Comparison of ENCODE assay signal across 8 cellular contexts in the genomic region with DNA sequence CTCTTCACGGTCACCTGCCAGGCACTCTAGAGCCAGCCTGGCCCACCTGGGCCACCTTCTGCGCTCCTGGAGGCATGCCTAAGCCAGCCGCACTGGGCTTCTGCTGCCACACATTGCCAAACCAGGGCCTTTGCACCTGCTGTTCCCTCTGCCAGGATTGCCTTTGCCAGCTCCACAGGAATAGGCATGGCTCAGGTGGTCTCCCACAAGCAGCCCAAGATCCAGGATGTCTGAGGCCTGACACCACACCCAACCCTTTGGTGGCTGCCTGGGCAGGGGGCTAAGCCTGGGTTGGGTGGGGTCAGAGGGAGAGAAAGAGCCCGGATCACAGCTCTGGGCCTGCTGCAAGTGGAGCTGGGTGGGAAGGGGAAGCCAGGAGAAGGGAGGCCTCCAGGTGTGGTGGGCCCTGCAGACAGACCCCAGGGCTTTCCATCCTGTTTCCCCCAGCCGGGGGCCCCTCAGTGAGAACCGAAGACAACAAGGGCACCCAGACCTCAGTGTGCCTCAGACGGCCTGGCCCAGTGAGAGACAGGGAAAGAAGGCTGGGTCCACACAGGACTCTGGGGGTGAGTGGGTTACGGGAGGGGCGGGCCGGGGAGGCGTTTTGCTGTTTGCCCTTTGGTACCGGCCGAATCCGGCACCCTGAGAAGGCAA. TPM values are rescaled to one million over a fixed set of nuclear protein-coding genes. Genes with fewer than 3 reads are reported as not detected.
DNase-seq lines count a peak whose midpoint lies in the region; ATAC-seq, FAIRE-seq and TF ChIP-seq lines count a peak whose summit lies in the region.

No MANE protein-coding gene starts in this region.

- FAIRE-seq in HepG2 (lab: Jason Lieb, UNC), result no peak

- H3K4me3 ChIP-seq in Karpas-422 (ENCODE audit: low read length), result no peak overlapping the region; the same call in 1 of the 2 replicates
- H3K4me3 ChIP-seq in HepG2 (replicated peaks in 1 of 3; ENCODE audit: insufficient read depth in 1 of 3, low read depth in 2 of 3, low read length in 3 of 3), result peak overlapping the region in 2 of 3 experiments; percentile 35 to 64; a peak in 4 of 6 replicates

- TF ChIP-seq CTCF in CD14-positive monocyte (IDR thresholded peaks at IDR 0.05) (no peak), HepG2 (CRISPR knock-in tag; IDR thresholded peaks at IDR 0.05) (no peak)

- peaks cover 64% of the 10 kb centered on the region for H3K4me1 Mint-ChIP-seq in CD14-positive monocyte

- H3K27me3 ChIP-seq in Karpas-422 (ENCODE audit: low read length) (no peaks in the 10 kb centered on the region), HepG2 (ENCODE audit: control insufficient read depth in 1 of 2, insufficient read depth in 2 of 2, low read length in 2 of 2) (peaks cover 9 to 22% of the 10 kb centered on the region in 2 experiments; a peak in 3 of 5 replicates)

- no peak for TF ChIP-seq EP300 in HepG2 (IDR thresholded peaks at IDR 0.05; ENCODE audit: low read depth in 2 of 2, low read length in 2 of 2)
- TF ChIP-seq EP300 in HepG2 (CRISPR knock-in tag; IDR thresholded peaks at IDR 0.05; ENCODE audit: borderline replicate concordance), result no peak

- BruUV-seq in HepG2 (replicated peaks; lab: Mats Ljungman, UMichigan), result no TSS peak

- POLR2A ChIA-PET in HepG2 (lab: Yijun Ruan, JAX), result no interaction called here

- intact Hi-C loops in CD14-positive monocyte (cut with micrococcal nuclease) (no loop called here), HepG2 (cut with micrococcal nuclease; ENCODE audit: unreplicated experiment) (loop anchor here (5.0 kb wide), 1 partner anchor 56 kb away; no protein-coding TSS in a partner anchor)

- H3K27me3 Mint-ChIP-seq in CD14-positive monocyte (ENCODE audit: low read depth in 3 of 3), result peaks cover 4 to 8% (median 6%) of the 10 kb centered on the region in 3 donors

- H3K9ac ChIP-seq in Karpas-422 (ENCODE audit: low read length) (no peak overlapping the region), HepG2 (ENCODE audit: insufficient read depth, low read depth, low read length) (peak overlapping the region; percentile 48)

- H3K9me2 ChIP-seq in Karpas-422 (replicated peaks; ENCODE audit: insufficient read depth, low read length), result no peaks in the 10 kb centered on the region

- H3K9me3 ChIP-seq in Karpas-422 (ENCODE audit: low read length), result no peaks in the 10 kb centered on the region
- H3K9me3 ChIP-seq in HepG2 (ENCODE audit: low read length), result no peaks in the 10 kb centered on the region

- no peak for TF ChIP-seq RAD21 in HepG2 (CRISPR knock-in tag; IDR thresholded peaks at IDR 0.05)

- H3K36me3 ChIP-seq in Karpas-422 (ENCODE audit: insufficient read depth, low read length) (no peaks in the 10 kb centered on the region), HepG2 (replicated peaks in 1 of 2; ENCODE audit: control insufficient read depth in 1 of 2, insufficient read depth in 2 of 2, low read length in 2 of 2) (no peaks in the 10 kb centered on the region)

- ATAC-seq in GM21528 (IDR thresholded peaks at IDR 0.05; ENCODE audit: low FRiP score, unreplicated experiment), result peak; percentile 12
- peak; percentile 2; the same call in 2 of the 3 replicates for ATAC-seq in HepG2

- TF ChIP-seq POLR2A in HepG2 (IDR thresholded peaks at IDR 0.05; ENCODE audit: insufficient read depth in 1 of 2, low read depth in 2 of 2, low read length in 2 of 2), result no peak

- peak overlapping the region; percentile 30 to 42 for H3K4me3 Mint-ChIP-seq in CD14-positive monocyte

- H3K79me2 ChIP-seq in Karpas-422 (ENCODE audit: low read length) (no peaks in the 10 kb centered on the region), HepG2 (ENCODE audit: insufficient read depth, low read length) (no peaks in the 10 kb centered on the region)

- H3K4me2 ChIP-seq in Karpas-422 (ENCODE audit: low read depth, low read length, poor library complexity, severe bottlenecking) (peak overlapping the region; percentile 44), HepG2 (ENCODE audit: low read depth, low read length) (peak overlapping the region; percentile 86)

- no peaks in the 10 kb centered on the region for H4K20me1 ChIP-seq in Karpas-422 (ENCODE audit: insufficient read depth, low read depth, low read length)
- H4K20me1 ChIP-seq in HepG2 (ENCODE audit: insufficient read depth, low read length), result no peaks in the 10 kb centered on the region

- peaks cover 3 to 7% of the 10 kb centered on the region in 2 donors for H3K36me3 Mint-ChIP-seq in CD14-positive monocyte

- H3K27ac Mint-ChIP-seq in CD14-positive monocyte, result no peak overlapping the region

- CTCF ChIA-PET in HepG2 (lab: Yijun Ruan, JAX; ENCODE audit: low intra/inter-chr PET ratio, low total read pairs), result no interaction called here

- DNase-seq in CD14-positive monocyte (ENCODE audit: low spot score) (no peak), Karpas-422 (no peak), HepG2 (ENCODE audit: low spot score) (no peak), NCI-H446 (lab: John Stamatoyannopoulos, UW) (no peak), NOMO-1 (lab: John Stamatoyannopoulos, UW; ENCODE audit: unreplicated experiment in 2 of 2) (no peak), SK-N-DZ (ENCODE audit: low spot score) (no peak), NCI-H2107 (lab: John Stamatoyannopoulos, UW) (no peak)

- H3K27ac ChIP-seq in Karpas-422 (ENCODE audit: low read length) (no peak overlapping the region), HepG2 (ENCODE audit: extremely low read length, insufficient read depth, low read length) (peak overlapping the region; percentile 33)

- WGBS in HepG2 (ENCODE audit: low lambda C conversion rate), result 10% methylated on average over 14 of the region's 14 CpGs

- H2AFZ ChIP-seq in Karpas-422 (ENCODE audit: low read length) (peak overlapping the region; percentile 17; the same call in 1 of the 2 replicates), HepG2 (ENCODE audit: low read length) (no peak overlapping the region)

- peaks cover 0 to 3% (median 0%) of the 10 kb centered on the region in 7 donors for H3K9me3 Mint-ChIP-seq in CD14-positive monocyte

- H3K4me1 ChIP-seq in Karpas-422 (ENCODE audit: low read length), result peaks cover 28% of the 10 kb centered on the region
- H3K4me1 ChIP-seq in HepG2 (ENCODE audit: insufficient read depth, low read length), result peaks cover 80% of the 10 kb centered on the region

- in situ Hi-C loops in HepG2 (cut with HindIII; ENCODE audit: extremely low pct_ligation_motif_present, low pct_unique_long_range_greater_than_20kb), result no loop called here

RNA-seq across cellular contexts. Expression of a gene that starts 0.7 kb away (rescaled TPM):
- polyA plus RNA-seq in CD14-positive monocyte (10 to 100 TPM; 10.5 to 15.7 TPM), HepG2 (2011; rRNA removed) (9.1 and 11.7 TPM in 2 replicates)
- 4.9 and 6.2 TPM in 2 replicates for total RNA-seq in Karpas-422 (2014; rRNA removed; shearing (Covaris generic); ENCODE audit: low replicate concordance)
- total RNA-seq in HepG2 (2016; rRNA removed; fragmentation: Illumina TruSeq; extraction: Trizol), result 6.0 and 7.0 TPM in 2 replicates
- 10.2 and 12.4 TPM in 2 replicates for total RNA-seq in HepG2 (2016; cell fraction: cytosol; rRNA removed; fragmentation: Illumina TruSeq; extraction: Trizol; ENCODE audit: low read depth)
- 6.3 and 8.8 TPM in 2 replicates for total RNA-seq in HepG2 (2016; cell fraction: insoluble cytoplasmic fraction; rRNA removed; fragmentation: Illumina TruSeq; extraction: Trizol)
- 10.0 and 14.6 TPM in 2 replicates for total RNA-seq in HepG2 (2016; cell fraction: membrane; rRNA removed; fragmentation: Illumina TruSeq; extraction: Trizol)
- total RNA-seq in HepG2 (2016; cell fraction: nucleus; rRNA removed; fragmentation: Illumina TruSeq; extraction: Trizol), result 4.9 and 5.2 TPM in 2 replicates
- polyA plus RNA-seq in HepG2 (2011; cell fraction: cytosol; rRNA removed), result 6.2 and 9.7 TPM in 2 replicates
- 4.6 and 5.9 TPM in 2 replicates for polyA plus RNA-seq in HepG2 (2011; cell fraction: nucleus; rRNA removed)
- 4.2 and 5.4 TPM in 2 replicates for polyA plus RNA-seq in HepG2 (2012)
- 12.5 and 16.5 TPM in 2 replicates for polyA plus RNA-seq in HepG2 (2016; cell fraction: cytosol; fragmentation: Illumina TruSeq; extraction: Trizol; ENCODE audit: low read depth)
- polyA plus RNA-seq in HepG2 (2016; cell fraction: insoluble cytoplasmic fraction; fragmentation: Illumina TruSeq; extraction: Trizol; ENCODE audit: low read depth), result 5.3 and 7.1 TPM in 2 replicates
- 12.6 and 14.6 TPM in 2 replicates for polyA plus RNA-seq in HepG2 (2016; cell fraction: membrane; fragmentation: Illumina TruSeq; extraction: Trizol; ENCODE audit: low read depth)
- polyA plus RNA-seq in HepG2 (2016; cell fraction: nucleus; fragmentation: Illumina TruSeq; extraction: Trizol; ENCODE audit: insufficient read depth, low read depth), result 9.7 and 10.7 TPM in 2 replicates
- polyA minus RNA-seq in HepG2 (2011; rRNA and poly(A)+ RNA removed; ENCODE audit: low replicate concordance), result 7.9 TPM in 1 of 2 replicates, not detected in the other
- polyA minus RNA-seq in HepG2 (2011; cell fraction: cytosol; rRNA and poly(A)+ RNA removed), result 1.8 and 2.8 TPM in 2 replicates
- 0.90 and 0.99 TPM in 2 replicates for polyA minus RNA-seq in HepG2 (2011; cell fraction: nucleus; rRNA and poly(A)+ RNA removed)
- polyA plus RNA-seq in SK-N-DZ (2014; cell fraction: cytosol; rRNA removed), result not detected in 2 replicates
- not detected in 2 replicates for polyA plus RNA-seq in SK-N-DZ (2014; cell fraction: nucleus; rRNA removed)

RNA-seq across cellular contexts. Expression of a gene that starts 38.2 kb away (rescaled TPM):
- polyA plus RNA-seq in CD14-positive monocyte (100 to 1,000 TPM; 130 to 137 TPM), HepG2 (2011; rRNA removed) (47.2 and 62.0 TPM in 2 replicates)
- 5.5 and 11.4 TPM in 2 replicates for total RNA-seq in Karpas-422 (2014; rRNA removed; shearing (Covaris generic); ENCODE audit: low replicate concordance)
- 15.2 and 18.4 TPM in 2 replicates for total RNA-seq in HepG2 (2016; rRNA removed; fragmentation: Illumina TruSeq; extraction: Trizol)
- 15.8 and 20.2 TPM in 2 replicates for total RNA-seq in HepG2 (2016; cell fraction: cytosol; rRNA removed; fragmentation: Illumina TruSeq; extraction: Trizol; ENCODE audit: low read depth)
- 18.6 and 20.5 TPM in 2 replicates for total RNA-seq in HepG2 (2016; cell fraction: insoluble cytoplasmic fraction; rRNA removed; fragmentation: Illumina TruSeq; extraction: Trizol)
- total RNA-seq in HepG2 (2016; cell fraction: membrane; rRNA removed; fragmentation: Illumina TruSeq; extraction: Trizol), result 17.3 and 29.5 TPM in 2 replicates
- total RNA-seq in HepG2 (2016; cell fraction: nucleus; rRNA removed; fragmentation: Illumina TruSeq; extraction: Trizol), result 8.3 and 12.2 TPM in 2 replicates
- 33.8 and 73.1 TPM in 2 replicates for polyA plus RNA-seq in HepG2 (2011; cell fraction: cytosol; rRNA removed)
- polyA plus RNA-seq in HepG2 (2011; cell fraction: nucleus; rRNA removed), result 101 and 106 TPM in 2 replicates
- 14.6 TPM in 2 replicates for polyA plus RNA-seq in HepG2 (2012)
- 16.0 and 27.0 TPM in 2 replicates for polyA plus RNA-seq in HepG2 (2016; cell fraction: cytosol; fragmentation: Illumina TruSeq; extraction: Trizol; ENCODE audit: low read depth)
- polyA plus RNA-seq in HepG2 (2016; cell fraction: insoluble cytoplasmic fraction; fragmentation: Illumina TruSeq; extraction: Trizol; ENCODE audit: low read depth), result 14.7 and 18.5 TPM in 2 replicates
- 13.4 and 18.5 TPM in 2 replicates for polyA plus RNA-seq in HepG2 (2016; cell fraction: membrane; fragmentation: Illumina TruSeq; extraction: Trizol; ENCODE audit: low read depth)
- 25.1 and 25.9 TPM in 2 replicates for polyA plus RNA-seq in HepG2 (2016; cell fraction: nucleus; fragmentation: Illumina TruSeq; extraction: Trizol; ENCODE audit: insufficient read depth, low read depth)
- polyA minus RNA-seq in HepG2 (2011; rRNA and poly(A)+ RNA removed; ENCODE audit: low replicate concordance), result 11.5 and 28.1 TPM in 2 replicates
- 14.0 and 17.6 TPM in 2 replicates for polyA minus RNA-seq in HepG2 (2011; cell fraction: cytosol; rRNA and poly(A)+ RNA removed)
- 11.3 and 12.8 TPM in 2 replicates for polyA minus RNA-seq in HepG2 (2011; cell fraction: nucleus; rRNA and poly(A)+ RNA removed)
- polyA plus RNA-seq in SK-N-DZ (2014; cell fraction: cytosol; rRNA removed), result 16.7 and 29.0 TPM in 2 replicates
- 28.9 and 39.7 TPM in 2 replicates for polyA plus RNA-seq in SK-N-DZ (2014; cell fraction: nucleus; rRNA removed)
